1 cellular context compared by ENCODE assay signal in the genomic region with DNA sequence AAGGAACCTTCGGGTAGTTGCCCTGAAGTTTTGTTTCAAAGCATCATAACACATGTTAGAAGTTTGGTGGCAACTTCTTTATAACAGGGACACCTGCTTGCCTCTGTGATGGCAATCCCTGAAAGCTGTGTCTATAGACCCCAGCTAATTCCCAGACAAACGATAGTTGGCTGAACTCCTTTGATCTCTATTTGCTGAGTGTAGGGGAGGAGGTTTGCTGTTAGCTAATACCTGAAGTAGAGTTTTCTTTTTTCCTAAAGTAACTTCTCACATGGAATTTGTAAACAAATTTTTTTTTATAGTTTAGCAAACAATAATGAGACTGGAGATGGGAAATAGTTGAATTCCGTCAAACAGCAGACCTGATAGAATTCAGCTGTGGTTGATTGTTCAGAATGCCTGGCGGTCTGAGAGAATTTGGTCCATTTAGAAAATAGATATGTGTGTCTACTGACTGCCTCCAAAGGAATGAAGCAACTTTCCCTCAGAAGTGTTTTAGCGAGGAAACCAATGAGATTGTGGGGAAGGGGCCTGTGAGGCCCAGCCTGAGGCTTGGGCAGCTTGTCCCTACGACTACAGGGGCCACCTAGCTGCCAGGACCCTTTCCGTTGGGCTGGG.
A peak's percentile ranks its signal among the peaks of the same experiment; 100 is the strongest.
TF ChIP-seq lines count a peak whose summit lies in the region.

No MANE protein-coding gene starts in this region.

TF ChIP-seq in HepG2, 621 proteins besides CTCF, POLR2A, EP300 and RAD21 (continued from another document and continues in another):
- TF ChIP-seq FIP1L1 (IDR thresholded peaks at IDR 0.05; ENCODE audit: borderline replicate concordance, insufficient read depth, low read depth, low read length) = no peak
- no peak for TF ChIP-seq EHMT2 (IDR thresholded peaks at IDR 0.05; ENCODE audit: borderline replicate concordance, low read depth, low read length)
- no peak for TF ChIP-seq ZSCAN9 (CRISPR knock-in tag; IDR thresholded peaks at IDR 0.05; ENCODE audit: borderline replicate concordance)
- no peak for TF ChIP-seq MZF1 (CRISPR knock-in tag; IDR thresholded peaks at IDR 0.05; ENCODE audit: borderline replicate concordance)
- TF ChIP-seq PCBP1 (IDR thresholded peaks at IDR 0.05; ENCODE audit: borderline replicate concordance, low read depth, low read length) = no peak
- TF ChIP-seq MAFF (IDR thresholded peaks at IDR 0.05; ENCODE audit: low read depth, low read length) = no peak
- peak in 1 of 2 experiments; percentile 50; a peak in 1 of 4 replicates for TF ChIP-seq NR2F1 (CRISPR knock-in tag; IDR thresholded peaks at IDR 0.05)
- TF ChIP-seq NPAS2 (CRISPR knock-in tag; IDR thresholded peaks at IDR 0.05; ENCODE audit: borderline replicate concordance) = no peak
- no peak for TF ChIP-seq SCMH1 (CRISPR knock-in tag; IDR thresholded peaks at IDR 0.05; ENCODE audit: borderline replicate concordance)
- no peak for TF ChIP-seq PLRG1 (conservative IDR thresholded peaks at IDR 0.05)
- no peak for TF ChIP-seq KLF13 (CRISPR knock-in tag; IDR thresholded peaks at IDR 0.05)
- TF ChIP-seq, protein P1, sequence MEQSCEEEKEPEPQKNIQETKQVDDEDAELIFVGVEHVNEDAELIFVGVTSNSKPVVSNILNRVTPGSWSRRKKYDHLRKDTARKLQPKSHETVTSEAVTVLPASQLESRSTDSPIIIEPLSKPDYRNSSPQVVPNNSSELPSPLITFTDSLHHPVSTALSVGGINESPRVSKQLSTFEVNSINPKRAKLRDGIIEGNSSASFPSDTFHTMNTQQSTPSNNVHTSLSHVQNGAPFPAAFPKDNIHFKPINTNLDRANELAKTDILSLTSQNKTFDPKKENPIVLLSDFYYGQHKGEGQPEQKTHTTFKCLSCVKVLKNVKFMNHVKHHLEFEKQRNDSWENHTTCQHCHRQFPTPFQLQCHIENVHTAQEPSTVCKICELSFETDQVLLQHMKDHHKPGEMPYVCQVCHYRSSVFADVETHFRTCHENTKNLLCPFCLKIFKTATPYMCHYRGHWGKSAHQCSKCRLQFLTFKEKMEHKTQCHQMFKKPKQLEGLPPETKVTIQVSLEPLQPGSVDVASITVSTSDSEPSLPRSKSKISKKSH (CRISPR knock-in tag; IDR thresholded peaks at IDR 0.05; ENCODE audit: borderline replicate concordance) = no peak
- TF ChIP-seq SNAI1 (CRISPR knock-in tag; IDR thresholded peaks at IDR 0.05; ENCODE audit: borderline replicate concordance) = no peak
- TF ChIP-seq ZNF879 (CRISPR knock-in tag; IDR thresholded peaks at IDR 0.05) = no peak
- TF ChIP-seq SPEN (CRISPR knock-in tag; IDR thresholded peaks at IDR 0.05; ENCODE audit: low read depth) = no peak
- TF ChIP-seq ZNF44 (CRISPR knock-in tag; IDR thresholded peaks at IDR 0.05) = no peak
- no peak for TF ChIP-seq U2AF1 (optimal IDR thresholded peaks at IDR 0.05; ENCODE audit: low read depth, low read length)
- TF ChIP-seq ZNF264 (CRISPR knock-in tag; IDR thresholded peaks at IDR 0.05) = no peak
- no peak for TF ChIP-seq ZNF674 (CRISPR knock-in tag; IDR thresholded peaks at IDR 0.05; ENCODE audit: low read depth)
- TF ChIP-seq ZNF761 (CRISPR knock-in tag; conservative IDR thresholded peaks at IDR 0.05) = no peak
- no peak for TF ChIP-seq PTBP1 (IDR thresholded peaks at IDR 0.05; ENCODE audit: low read depth, low read length, poor library complexity, severe bottlenecking)
- TF ChIP-seq ZNF782 (CRISPR knock-in tag; IDR thresholded peaks at IDR 0.05; ENCODE audit: borderline replicate concordance) = no peak
- no peak for TF ChIP-seq NFYB (CRISPR knock-in tag; IDR thresholded peaks at IDR 0.05)
- TF ChIP-seq ZNF790 (CRISPR knock-in tag; IDR thresholded peaks at IDR 0.05; ENCODE audit: borderline replicate concordance) = no peak
- TF ChIP-seq, protein P2, sequence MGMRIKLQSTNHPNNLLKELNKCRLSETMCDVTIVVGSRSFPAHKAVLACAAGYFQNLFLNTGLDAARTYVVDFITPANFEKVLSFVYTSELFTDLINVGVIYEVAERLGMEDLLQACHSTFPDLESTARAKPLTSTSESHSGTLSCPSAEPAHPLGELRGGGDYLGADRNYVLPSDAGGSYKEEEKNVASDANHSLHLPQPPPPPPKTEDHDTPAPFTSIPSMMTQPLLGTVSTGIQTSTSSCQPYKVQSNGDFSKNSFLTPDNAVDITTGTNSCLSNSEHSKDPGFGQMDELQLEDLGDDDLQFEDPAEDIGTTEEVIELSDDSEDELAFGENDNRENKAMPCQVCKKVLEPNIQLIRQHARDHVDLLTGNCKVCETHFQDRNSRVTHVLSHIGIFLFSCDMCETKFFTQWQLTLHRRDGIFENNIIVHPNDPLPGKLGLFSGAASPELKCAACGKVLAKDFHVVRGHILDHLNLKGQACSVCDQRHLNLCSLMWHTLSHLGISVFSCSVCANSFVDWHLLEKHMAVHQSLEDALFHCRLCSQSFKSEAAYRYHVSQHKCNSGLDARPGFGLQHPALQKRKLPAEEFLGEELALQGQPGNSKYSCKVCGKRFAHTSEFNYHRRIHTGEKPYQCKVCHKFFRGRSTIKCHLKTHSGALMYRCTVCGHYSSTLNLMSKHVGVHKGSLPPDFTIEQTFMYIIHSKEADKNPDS (CRISPR knock-in tag; IDR thresholded peaks at IDR 0.05) = no peak
- TF ChIP-seq, protein P3, sequence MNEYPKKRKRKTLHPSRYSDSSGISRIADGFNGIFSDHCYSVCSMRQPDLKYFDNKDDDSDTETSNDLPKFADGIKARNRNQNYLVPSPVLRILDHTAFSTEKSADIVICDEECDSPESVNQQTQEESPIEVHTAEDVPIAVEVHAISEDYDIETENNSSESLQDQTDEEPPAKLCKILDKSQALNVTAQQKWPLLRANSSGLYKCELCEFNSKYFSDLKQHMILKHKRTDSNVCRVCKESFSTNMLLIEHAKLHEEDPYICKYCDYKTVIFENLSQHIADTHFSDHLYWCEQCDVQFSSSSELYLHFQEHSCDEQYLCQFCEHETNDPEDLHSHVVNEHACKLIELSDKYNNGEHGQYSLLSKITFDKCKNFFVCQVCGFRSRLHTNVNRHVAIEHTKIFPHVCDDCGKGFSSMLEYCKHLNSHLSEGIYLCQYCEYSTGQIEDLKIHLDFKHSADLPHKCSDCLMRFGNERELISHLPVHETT (CRISPR knock-in tag; conservative IDR thresholded peaks at IDR 0.05) = no peak
- TF ChIP-seq ZNF33B (CRISPR knock-in tag; IDR thresholded peaks at IDR 0.05) = no peak
- no peak for TF ChIP-seq ZNF160 (CRISPR knock-in tag; IDR thresholded peaks at IDR 0.05)
- TF ChIP-seq RERE (CRISPR knock-in tag; IDR thresholded peaks at IDR 0.05; ENCODE audit: low read depth) = peak; percentile 98
- no peak for TF ChIP-seq SRSF4 (IDR thresholded peaks at IDR 0.05; ENCODE audit: low read depth, low read length, poor library complexity, severe bottlenecking)
- TF ChIP-seq ZNF607 (CRISPR knock-in tag; IDR thresholded peaks at IDR 0.05; ENCODE audit: borderline replicate concordance) = no peak
- TF ChIP-seq NCOA1 (CRISPR knock-in tag; IDR thresholded peaks at IDR 0.05) = no peak
- TF ChIP-seq MTERF4 (CRISPR knock-in tag; IDR thresholded peaks at IDR 0.05) = no peak
- no peak for TF ChIP-seq ZNF101 (CRISPR knock-in tag; IDR thresholded peaks at IDR 0.05; ENCODE audit: borderline replicate concordance, low read depth)
- TF ChIP-seq ZNF335 (CRISPR knock-in tag; IDR thresholded peaks at IDR 0.05) = no peak
- no peak for TF ChIP-seq ZNF577 (CRISPR knock-in tag; IDR thresholded peaks at IDR 0.05; ENCODE audit: borderline replicate concordance, low read depth)
- TF ChIP-seq, protein P4, sequence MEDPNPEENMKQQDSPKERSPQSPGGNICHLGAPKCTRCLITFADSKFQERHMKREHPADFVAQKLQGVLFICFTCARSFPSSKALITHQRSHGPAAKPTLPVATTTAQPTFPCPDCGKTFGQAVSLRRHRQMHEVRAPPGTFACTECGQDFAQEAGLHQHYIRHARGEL (CRISPR knock-in tag; IDR thresholded peaks at IDR 0.05) = no peak
- TF ChIP-seq RFX5 (IDR thresholded peaks at IDR 0.05; ENCODE audit: low read depth, low read length) = no peak
- no peak for TF ChIP-seq MIXL1 (CRISPR knock-in tag; IDR thresholded peaks at IDR 0.05)
- TF ChIP-seq FOXO1 (CRISPR knock-in tag; IDR thresholded peaks at IDR 0.05) = 0 out of 2 replicates have a peak, but pooled peaks have one; percentile 17
- TF ChIP-seq ZNF570 (CRISPR knock-in tag; IDR thresholded peaks at IDR 0.05; ENCODE audit: borderline replicate concordance) = no peak
- TF ChIP-seq HNRNPUL1 (IDR thresholded peaks at IDR 0.05; ENCODE audit: low read depth, low read length) = no peak
- no peak for TF ChIP-seq SAFB2 (CRISPR knock-in tag; IDR thresholded peaks at IDR 0.05; ENCODE audit: borderline replicate concordance, low read depth)
- no peak for TF ChIP-seq ZNF17 (CRISPR knock-in tag; IDR thresholded peaks at IDR 0.05)
- peak; percentile 96 for TF ChIP-seq HHEX (CRISPR knock-in tag; IDR thresholded peaks at IDR 0.05)
- peak; percentile 51; the same call in 1 of the 2 replicates for TF ChIP-seq HDAC1 (CRISPR knock-in tag; IDR thresholded peaks at IDR 0.05)
- TF ChIP-seq SNAPC5 (CRISPR knock-in tag; IDR thresholded peaks at IDR 0.05; ENCODE audit: borderline replicate concordance) = no peak
- no peak for TF ChIP-seq KLF12 (CRISPR knock-in tag; IDR thresholded peaks at IDR 0.05; ENCODE audit: borderline replicate concordance)
- TF ChIP-seq HNF4A (CRISPR knock-in tag; IDR thresholded peaks at IDR 0.05) = peak; percentile 34
- peak; percentile 81; the same call in 1 of the 2 replicates for TF ChIP-seq MBD4 (IDR thresholded peaks at IDR 0.05; ENCODE audit: borderline replicate concordance, low read length)
- TF ChIP-seq PCBP2 (optimal IDR thresholded peaks at IDR 0.05; ENCODE audit: low read depth, low read length, poor library complexity, severe bottlenecking) = no peak
- no peak for TF ChIP-seq REXO4 (CRISPR knock-in tag; IDR thresholded peaks at IDR 0.05; ENCODE audit: borderline replicate concordance)
- peak; percentile 35; the same call in 1 of the 2 replicates for TF ChIP-seq MAX (IDR thresholded peaks at IDR 0.05)
- TF ChIP-seq, protein P5, sequence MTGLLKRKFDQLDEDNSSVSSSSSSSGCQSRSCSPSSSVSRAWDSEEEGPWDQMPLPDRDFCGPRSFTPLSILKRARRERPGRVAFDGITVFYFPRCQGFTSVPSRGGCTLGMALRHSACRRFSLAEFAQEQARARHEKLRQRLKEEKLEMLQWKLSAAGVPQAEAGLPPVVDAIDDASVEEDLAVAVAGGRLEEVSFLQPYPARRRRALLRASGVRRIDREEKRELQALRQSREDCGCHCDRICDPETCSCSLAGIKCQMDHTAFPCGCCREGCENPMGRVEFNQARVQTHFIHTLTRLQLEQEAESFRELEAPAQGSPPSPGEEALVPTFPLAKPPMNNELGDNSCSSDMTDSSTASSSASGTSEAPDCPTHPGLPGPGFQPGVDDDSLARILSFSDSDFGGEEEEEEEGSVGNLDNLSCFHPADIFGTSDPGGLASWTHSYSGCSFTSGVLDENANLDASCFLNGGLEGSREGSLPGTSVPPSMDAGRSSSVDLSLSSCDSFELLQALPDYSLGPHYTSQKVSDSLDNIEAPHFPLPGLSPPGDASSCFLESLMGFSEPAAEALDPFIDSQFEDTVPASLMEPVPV (CRISPR knock-in tag; IDR thresholded peaks at IDR 0.05) = no peak; the same call in 1 of the 2 replicates
- no peak for TF ChIP-seq DBP (CRISPR knock-in tag; IDR thresholded peaks at IDR 0.05; ENCODE audit: not compliant biosample characterization)
